In genomic region chr12:48853228-48853688, GRCh38 we compare ENCODE assay signal across 8 cellular contexts. TPM values are rescaled to one million over a fixed set of nuclear protein-coding genes. Genes with fewer than 3 reads are reported as not detected.
DNase-seq lines count a peak whose midpoint lies in the region; ATAC-seq and TF ChIP-seq lines count a peak whose summit lies in the region.

No MANE protein-coding gene starts in this region.

- H3K27ac Mint-ChIP-seq in CD4-positive, CD25-positive, alpha-beta regulatory T cell: peak overlapping the region; percentile 94 to 100 (median 99)
- H3K27ac Mint-ChIP-seq in activated naive CD8-positive, alpha-beta T cell: peak overlapping the region; percentile 94
- peak overlapping the region; percentile 30 for H3K27ac Mint-ChIP-seq in glutamatergic neuron (ENCODE audit: unreplicated experiment)
- peak overlapping the region; percentile 94 for H3K27ac Mint-ChIP-seq in osteocyte (ENCODE audit: unreplicated experiment)

- peak overlapping the region; percentile 89 for H3K27ac ChIP-seq in CD4-positive, CD25-positive, alpha-beta regulatory T cell (ENCODE audit: insufficient read depth, low read length, poor library complexity, severe bottlenecking)
- peak overlapping the region in 1 of 2 donors; percentile 37 for H3K27ac ChIP-seq in testis

- peak overlapping the region; percentile 91 to 98 (median 94) for H3K4me3 Mint-ChIP-seq in CD4-positive, CD25-positive, alpha-beta regulatory T cell
- H3K4me3 Mint-ChIP-seq in activated naive CD8-positive, alpha-beta T cell: peak overlapping the region; percentile 93
- H3K4me3 Mint-ChIP-seq in glutamatergic neuron (ENCODE audit: unreplicated experiment) (peak overlapping the region; percentile 96), osteocyte (ENCODE audit: unreplicated experiment) (peak overlapping the region; percentile 93)

- no peaks in the 10 kb centered on the region for H3K27me3 Mint-ChIP-seq in CD4-positive, CD25-positive, alpha-beta regulatory T cell
- H3K27me3 Mint-ChIP-seq in activated naive CD8-positive, alpha-beta T cell: no peaks in the 10 kb centered on the region
- H3K27me3 Mint-ChIP-seq in glutamatergic neuron (ENCODE audit: unreplicated experiment): no peaks in the 10 kb centered on the region
- H3K27me3 Mint-ChIP-seq in osteocyte (ENCODE audit: unreplicated experiment): no peaks in the 10 kb centered on the region

- peak; percentile 78 to 95 (median 88) for DNase-seq in CD4-positive, CD25-positive, alpha-beta regulatory T cell
- DNase-seq in NCI-H1092 (lab: John Stamatoyannopoulos, UW) (peak; percentile 67), glutamatergic neuron (peak; percentile 83), osteocyte (ENCODE audit: extremely low spot score, unreplicated experiment) (peak; percentile 94), testis (peak; percentile 96)

- intact Hi-C loops in testis (cut with DNase I; ENCODE audit: low total_unique reads): no loop called here

- 0 to 1% methylated on average over 6 of the region's 6 CpGs for WGBS in testis, 2 donors

- no peaks in the 10 kb centered on the region for H3K27me3 ChIP-seq in CD4-positive, CD25-positive, alpha-beta regulatory T cell (ENCODE audit: control insufficient read depth, insufficient read depth, low read length)
- no peaks in the 10 kb centered on the region for H3K27me3 ChIP-seq in testis

- H3K36me3 ChIP-seq in CD4-positive, CD25-positive, alpha-beta regulatory T cell (ENCODE audit: control insufficient read depth, insufficient read depth, low read length): peaks cover 10% of the 10 kb centered on the region
- H3K36me3 ChIP-seq in testis (ENCODE audit: low read depth, missing control alignments): no peaks in the 10 kb centered on the region

- peaks cover 21 to 43% (median 32%) of the 10 kb centered on the region in 4 donors for H3K4me1 Mint-ChIP-seq in CD4-positive, CD25-positive, alpha-beta regulatory T cell
- peaks cover 31% of the 10 kb centered on the region for H3K4me1 Mint-ChIP-seq in activated naive CD8-positive, alpha-beta T cell (ENCODE audit: low read depth)
- H3K4me1 Mint-ChIP-seq in glutamatergic neuron (ENCODE audit: low read depth, unreplicated experiment): peaks cover 15% of the 10 kb centered on the region
- H3K4me1 Mint-ChIP-seq in osteocyte (ENCODE audit: unreplicated experiment): peaks cover 26% of the 10 kb centered on the region

- no peaks in the 10 kb centered on the region for H3K9me3 ChIP-seq in CD4-positive, CD25-positive, alpha-beta regulatory T cell (ENCODE audit: control insufficient read depth in 2 of 2, low read length in 2 of 2)
- no peaks in the 10 kb centered on the region for H3K9me3 ChIP-seq in testis

- TF ChIP-seq CTCF in glutamatergic neuron (IDR thresholded peaks at IDR 0.05; ENCODE audit: partially characterized antibody, unreplicated experiment): peak; percentile 97
- peak; percentile 89 for TF ChIP-seq CTCF in osteocyte (IDR thresholded peaks at IDR 0.05)
- TF ChIP-seq CTCF in testis (IDR thresholded peaks at IDR 0.05): peak; percentile 91 to 98 (median 95)

- H3K9me3 Mint-ChIP-seq in CD4-positive, CD25-positive, alpha-beta regulatory T cell: no peaks in the 10 kb centered on the region
- no peaks in the 10 kb centered on the region for H3K9me3 Mint-ChIP-seq in activated naive CD8-positive, alpha-beta T cell (ENCODE audit: low read depth)
- H3K9me3 Mint-ChIP-seq in glutamatergic neuron (ENCODE audit: unreplicated experiment): peaks cover 2% of the 10 kb centered on the region
- no peaks in the 10 kb centered on the region for H3K9me3 Mint-ChIP-seq in osteocyte (ENCODE audit: unreplicated experiment)

- H3K4me1 ChIP-seq in CD4-positive, CD25-positive, alpha-beta regulatory T cell (ENCODE audit: control insufficient read depth, insufficient read depth, low read length, poor library complexity, severe bottlenecking): peaks cover 23% of the 10 kb centered on the region
- H3K4me1 ChIP-seq in testis: peaks cover 18% of the 10 kb centered on the region

- no peak for TF ChIP-seq POLR2A in testis (IDR thresholded peaks at IDR 0.05)

- H3K36me3 Mint-ChIP-seq in CD4-positive, CD25-positive, alpha-beta regulatory T cell: peaks cover 5% of the 10 kb centered on the region
- H3K36me3 Mint-ChIP-seq in activated naive CD8-positive, alpha-beta T cell: peaks cover 10% of the 10 kb centered on the region
- H3K36me3 Mint-ChIP-seq in glutamatergic neuron (ENCODE audit: unreplicated experiment) (no peaks in the 10 kb centered on the region), osteocyte (ENCODE audit: unreplicated experiment) (peaks cover under 1% of the 10 kb centered on the region)

- H3K4me3 ChIP-seq in CD4-positive, CD25-positive, alpha-beta regulatory T cell (ENCODE audit: low read depth, low read length): peak overlapping the region; percentile 96
- H3K4me3 ChIP-seq in testis: peak overlapping the region in 1 of 2 donors; percentile 80

- peak; percentile 26 for ATAC-seq in CD4-positive, CD25-positive, alpha-beta regulatory T cell (ENCODE audit: low read depth in 2 of 2)
- ATAC-seq in GM21576 (IDR thresholded peaks at IDR 0.05; ENCODE audit: unreplicated experiment) (peak; percentile 38), SK-N-SH treated with all-trans-retinoic acid at 6 μM for 48 hours (peak; percentile 73)

TF ChIP-seq in SK-N-SH treated with all-trans-retinoic acid at 6 μM for 48 hours, 23 proteins besides CTCF, POLR2A, EP300 and RAD21 (continues in another document):
- TF ChIP-seq ISL1 (CRISPR knock-in tag; IDR thresholded peaks at IDR 0.05) (no peak), OSR1 (CRISPR knock-in tag; IDR thresholded peaks at IDR 0.05) (no peak), ZFP3 (CRISPR knock-in tag; IDR thresholded peaks at IDR 0.05) (no peak), CSRNP3 (CRISPR knock-in tag; IDR thresholded peaks at IDR 0.05) (no peak), BACH2 (CRISPR knock-in tag; IDR thresholded peaks at IDR 0.05; ENCODE audit: borderline replicate concordance) (no peak), POU6F1 (CRISPR knock-in tag; IDR thresholded peaks at IDR 0.05; ENCODE audit: borderline replicate concordance, low read depth) (no peak)

RNA-seq across cellular contexts. Expression of gene DDX23, which starts 1.3 kb away (rescaled TPM):
- 96.3 TPM for total RNA-seq in CD4-positive, CD25-positive, alpha-beta regulatory T cell
- 10 to 100 TPM; 30.5 to 40.4 (median 34.7) TPM for polyA plus RNA-seq in CD4-positive, CD25-positive, alpha-beta regulatory T cell
- total RNA-seq in glutamatergic neuron (ENCODE audit: unreplicated experiment) (65.7 TPM), osteocyte (67.3 and 72.2 TPM in 2 replicates), testis (10 to 100 TPM; 85.0 to 96.1 TPM)
- 69.4 TPM for polyA plus RNA-seq in testis (ENCODE audit: insufficient read depth, low read depth, low replicate concordance)

RNA-seq across cellular contexts. Expression of gene RND1, which starts 12.4 kb away (rescaled TPM):
- total RNA-seq in CD4-positive, CD25-positive, alpha-beta regulatory T cell: 7.3 TPM
- polyA plus RNA-seq in CD4-positive, CD25-positive, alpha-beta regulatory T cell: under 1 TPM; 0.13 to 0.63 (median 0.42) TPM
- total RNA-seq in glutamatergic neuron (ENCODE audit: unreplicated experiment) (1.8 TPM), osteocyte (0.89 and 1.0 TPM in 2 replicates), testis (1 to 10 TPM in 1 of 2 donors, under 1 TPM in 1; 0.81 to 1.1 TPM)
- polyA plus RNA-seq in testis (ENCODE audit: insufficient read depth, low read depth, low replicate concordance): 1.2 TPM

RNA-seq across cellular contexts. Expression of gene CACNB3, which starts 35.0 kb away (rescaled TPM):
- 9.1 TPM for total RNA-seq in CD4-positive, CD25-positive, alpha-beta regulatory T cell
- polyA plus RNA-seq in CD4-positive, CD25-positive, alpha-beta regulatory T cell: 1 to 10 TPM in 2 of 4 donors, under 1 TPM in 2; 0.32 to 2.3 (median 0.83) TPM
- total RNA-seq in glutamatergic neuron (ENCODE audit: unreplicated experiment) (155 TPM), osteocyte (66.5 and 83.3 TPM in 2 replicates), testis (10 to 100 TPM; 17.2 to 19.3 TPM)
- polyA plus RNA-seq in testis (ENCODE audit: insufficient read depth, low read depth, low replicate concordance): 20.1 TPM

Comparison
In these comparisons a context has a peak if more than half of its experiments do, and no peak if none do; other contexts are left out.
1. H3K27ac Mint-ChIP-seq: peak in every context shown above with its lines; median percentile 99 in CD4-positive, CD25-positive, alpha-beta regulatory T cell; 94 in activated naive CD8-positive, alpha-beta T cell; 94 in osteocyte; 30 in glutamatergic neuron.